ENCODE assay signal across 9 cellular contexts in genomic region chr18:48997985-48998831, GRCh38. TPM values are rescaled to one million over a fixed set of nuclear protein-coding genes. Genes with fewer than 3 reads are reported as not detected.
DNase-seq lines count a peak whose midpoint lies in the region; ATAC-seq and TF ChIP-seq lines count a peak whose summit lies in the region.
"Had no signal": no experiment of that assay in that cellular context is flagged by ENCODE, and none has a peak within 500 bp of the region (broad histone marks: within the 10 kb centered on the region; RNA-seq: fewer than 3 reads in every experiment).

No MANE protein-coding gene starts in this region.

- 30 to 41% (median 35%) methylated on average over 16 to 17 of the region's 17 CpGs for WGBS in psoas muscle, 3 donors

- H3K4me1 ChIP-seq in RWPE2 (ENCODE audit: insufficient read depth, poor library complexity, severe bottlenecking) (peaks cover 35% of the 10 kb centered on the region), psoas muscle (peaks cover 23% of the 10 kb centered on the region)

- TF ChIP-seq CTCF in RWPE2 (IDR thresholded peaks at IDR 0.05; ENCODE audit: poor library complexity, severe bottlenecking) (no peak), psoas muscle (IDR thresholded peaks at IDR 0.05) (no peak)

- H3K27me3 Mint-ChIP-seq in activated CD4-positive, alpha-beta T cell treated with anti-CD3 and anti-CD28 coated beads, Interleukin-2, amount 10 ng/mL, durations not matched to agents 24 days and 14 days = peaks cover 6% of the 10 kb centered on the region

- no peak overlapping the region for H3K27ac Mint-ChIP-seq in activated CD4-positive, alpha-beta T cell treated with anti-CD3 and anti-CD28 coated beads, Interleukin-2, amount 10 ng/mL, durations not matched to agents 24 days and 14 days

- H3K4me3 Mint-ChIP-seq in activated CD4-positive, alpha-beta T cell treated with anti-CD3 and anti-CD28 coated beads, Interleukin-2, amount 10 ng/mL, durations not matched to agents 24 days and 14 days = no peak overlapping the region

- no peaks in the 10 kb centered on the region for H3K36me3 Mint-ChIP-seq in activated CD4-positive, alpha-beta T cell treated with anti-CD3 and anti-CD28 coated beads, Interleukin-2, amount 10 ng/mL, durations not matched to agents 24 days and 14 days (ENCODE audit: low read depth)

- H3K9me3 Mint-ChIP-seq in activated CD4-positive, alpha-beta T cell treated with anti-CD3 and anti-CD28 coated beads, Interleukin-2, amount 10 ng/mL, durations not matched to agents 24 days and 14 days = no peaks in the 10 kb centered on the region

- intact Hi-C loops in psoas muscle (cut with DNase I) = no loop called here
- intact Hi-C loops in activated CD4-positive, alpha-beta T cell treated with anti-CD3 and anti-CD28 coated beads, Interleukin-2, amount 10 ng/mL, durations not matched to agents 24 days and 14 days (cut with micrococcal nuclease) = no loop called here

- peaks cover 14% of the 10 kb centered on the region for H3K4me1 Mint-ChIP-seq in activated CD4-positive, alpha-beta T cell treated with anti-CD3 and anti-CD28 coated beads, Interleukin-2, amount 10 ng/mL, durations not matched to agents 24 days and 14 days

- DNase-seq in H7 = peak; percentile 82
- DNase-seq in RWPE2 (ENCODE audit: low spot score) = peak; percentile 95
- DNase-seq in fibroblast of the conjunctiva (ENCODE audit: low read depth) = peak; percentile 74
- DNase-seq in psoas muscle = peak; percentile 86
- no peak for DNase-seq in NCI-H2171 (lab: John Stamatoyannopoulos, UW)
- no peak for DNase-seq in activated CD4-positive, alpha-beta T cell treated with anti-CD3 and anti-CD28 coated beads, Interleukin-2, amount 10 ng/mL, durations not matched to agents 24 days and 14 days

- no peaks in the 10 kb centered on the region for H3K9me3 ChIP-seq in RWPE2 (ENCODE audit: severe bottlenecking)
- H3K9me3 ChIP-seq in psoas muscle = no peaks in the 10 kb centered on the region

- H3K4me3 ChIP-seq in H7 (ENCODE audit: insufficient read depth, low read depth, low read length) (no peak overlapping the region), RWPE2 (ENCODE audit: severe bottlenecking) (no peak overlapping the region), psoas muscle (no peak overlapping the region)
- H3K4me3 ChIP-seq: skin epidermis had no signal

- ATAC-seq in RWPE2 (ENCODE audit: low read depth) = peak; percentile 85
- ATAC-seq in psoas muscle = peak; percentile 79 to 92 (median 92)
- no peak for ATAC-seq in HG03139 (IDR thresholded peaks at IDR 0.05; ENCODE audit: unreplicated experiment)
- ATAC-seq in GM21423 (IDR thresholded peaks at IDR 0.05; ENCODE audit: unreplicated experiment) = no peak

- H3K27me3 ChIP-seq in H7 (ENCODE audit: control insufficient read depth, insufficient read depth, low read length) (no peaks in the 10 kb centered on the region; the same call in 1 of the 2 replicates), RWPE2 (ENCODE audit: insufficient read depth, poor library complexity, severe bottlenecking) (no peaks in the 10 kb centered on the region), psoas muscle (ENCODE audit: insufficient read depth in 3 of 3, low read length in 2 of 3) (no peaks in the 10 kb centered on the region)

- H3K36me3 ChIP-seq in H7 (replicated peaks; ENCODE audit: control insufficient read depth, insufficient read depth, low read length) (no peaks in the 10 kb centered on the region), RWPE2 (ENCODE audit: low read depth) (no peaks in the 10 kb centered on the region), psoas muscle (ENCODE audit: insufficient read depth in 1 of 2, low read depth in 1 of 2) (no peaks in the 10 kb centered on the region)

- H3K27ac ChIP-seq in RWPE2 (ENCODE audit: poor library complexity, severe bottlenecking) (peak overlapping the region; percentile 81), psoas muscle (peak overlapping the region; percentile 66)

RNA-seq across cellular contexts. Expression of gene SMAD7, which starts 47.4 kb away (rescaled TPM):
- total RNA-seq in H7 (2014; rRNA removed; shearing (Covaris generic)) = 78.3 and 80.4 TPM in 2 replicates
- total RNA-seq in psoas muscle = 10 to 100 TPM in 2 of 4 donors, 1 to 10 TPM in 2; 8.4 to 14.7 (median 10.4) TPM
- polyA plus RNA-seq in psoas muscle = 1 to 10 TPM; 5.4 to 6.1 (median 5.8) TPM
- total RNA-seq in activated CD4-positive, alpha-beta T cell treated with anti-CD3 and anti-CD28 coated beads, Interleukin-2, amount 10 ng/mL, durations not matched to agents 24 days and 14 days = 21.8 and 22.4 TPM in 2 replicates

Comparison
In these comparisons a context has a peak if more than half of its experiments do, and no peak if none do; other contexts are left out.
1. DNase-seq: peak in H7 (single experiment), RWPE2 (single experiment), fibroblast of the conjunctiva (single experiment) and psoas muscle (2 of 2); none in NCI-H2171 (single experiment) and activated CD4-positive, alpha-beta T cell treated with anti-CD3 and anti-CD28 coated beads, Interleukin-2, amount 10 ng/mL, durations not matched to agents 24 days and 14 days (single experiment).
2. ATAC-seq: peak in RWPE2 (single experiment) and psoas muscle (4 of 4); none in HG03139 (single experiment) and GM21423 (single experiment).